8 cellular contexts compared by ENCODE assay signal in the genomic region with DNA sequence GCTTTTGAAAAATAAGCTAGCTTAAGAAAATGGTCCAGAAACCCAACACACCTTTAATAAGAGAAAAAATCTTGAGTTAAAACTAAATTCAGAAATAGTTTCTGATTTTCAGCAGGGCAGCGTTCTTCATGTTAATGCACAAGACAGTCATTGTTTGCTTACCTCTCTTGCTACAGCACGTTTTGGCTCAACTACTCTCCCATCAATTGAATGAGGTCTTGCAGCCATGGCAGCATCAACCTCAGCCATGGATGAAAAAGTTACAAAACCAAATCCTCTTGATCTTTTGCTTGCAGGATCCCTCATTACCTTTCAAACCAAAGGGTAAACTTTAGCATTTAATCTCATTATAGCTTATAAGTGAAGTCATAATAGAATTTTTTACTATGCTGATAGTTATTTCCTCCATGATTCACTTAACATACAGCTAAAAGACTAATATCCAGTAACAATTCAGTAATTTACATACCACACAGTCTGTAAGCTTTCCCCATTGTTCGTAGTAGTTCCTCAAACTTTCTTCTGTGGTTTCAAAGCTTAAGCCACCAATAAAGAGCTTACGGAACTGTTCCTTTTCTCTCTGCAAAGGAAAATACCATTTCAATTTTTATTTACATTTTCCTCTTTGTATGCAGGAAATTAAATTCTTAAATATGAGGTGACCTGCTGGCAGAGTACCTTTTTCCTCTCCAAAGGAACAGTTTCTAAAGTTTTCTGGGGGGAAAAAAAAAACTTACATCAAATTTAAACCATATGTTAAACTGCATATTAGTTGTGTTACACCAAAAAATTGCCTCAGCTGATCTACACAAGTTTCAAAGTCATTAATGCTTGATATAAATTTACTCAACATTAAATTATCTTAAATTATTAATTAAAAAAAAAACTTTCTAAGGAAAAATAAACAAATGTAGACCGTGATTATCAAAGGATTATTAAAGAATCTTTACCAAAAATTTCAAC. TPM values are rescaled to one million over a fixed set of nuclear protein-coding genes. Genes with fewer than 3 reads are reported as not detected.
A peak's percentile ranks its signal among the peaks of the same experiment; 100 is the strongest.
DNase-seq lines count a peak whose midpoint lies in the region; ATAC-seq and TF ChIP-seq lines count a peak whose summit lies in the region.

No MANE protein-coding gene starts in this region.

- DNase-seq in AG04450 (ENCODE audit: low read depth, low spot score): no peak
- DNase-seq in activated naive CD8-positive, alpha-beta T cell treated with anti-CD3 and anti-CD28 coated beads, Interleukin-2, amount 50 U/mL, for 24 hours: no peak
- no peak for DNase-seq in activated gamma-delta T cell treated with Interleukin-2 at 50 U/mL for 16 hours
- DNase-seq in DMS114 treated with DMSO at 0.1 percent for 48 hours (lab: John Stamatoyannopoulos, UW; ENCODE audit: unreplicated experiment): no peak
- no peak for DNase-seq in globus pallidus (ENCODE audit: low spot score)

- H3K27ac ChIP-seq in AG04450 (ENCODE audit: low read depth, low read length): no peak overlapping the region
- H3K27ac ChIP-seq in HUES64 (ENCODE audit: low read depth, low read length): peak overlapping the region; percentile 23; the same call in 1 of the 2 replicates
- H3K27ac ChIP-seq in mesodermal cell (ENCODE audit: low read depth, low read length, severe bottlenecking): no peak overlapping the region

- H3K4me1 Mint-ChIP-seq in activated naive CD8-positive, alpha-beta T cell treated with anti-CD3 and anti-CD28 coated beads, Interleukin-2, amount 50 U/mL, for 24 hours: peaks cover 61% of the 10 kb centered on the region

- no peaks in the 10 kb centered on the region for H3K9me3 Mint-ChIP-seq in activated naive CD8-positive, alpha-beta T cell treated with anti-CD3 and anti-CD28 coated beads, Interleukin-2, amount 50 U/mL, for 24 hours

- H3K9me3 ChIP-seq in AG04450 (ENCODE audit: control insufficient read depth, insufficient read depth, low read length) (peaks cover 5% of the 10 kb centered on the region; the same call in 1 of the 2 replicates), HUES64 (ENCODE audit: insufficient read depth, low read depth, low read length) (no peaks in the 10 kb centered on the region), mesodermal cell (ENCODE audit: control insufficient read depth, low read length) (no peaks in the 10 kb centered on the region)

- peaks cover 83% of the 10 kb centered on the region for H3K36me3 Mint-ChIP-seq in activated naive CD8-positive, alpha-beta T cell treated with anti-CD3 and anti-CD28 coated beads, Interleukin-2, amount 50 U/mL, for 24 hours (ENCODE audit: low read depth)

- TF ChIP-seq CTCF in AG04450 (IDR thresholded peaks at IDR 0.05; ENCODE audit: low read depth, low read length): no peak

- H3K4me3 ChIP-seq in AG04450 (ENCODE audit: low read depth, low read length) (peak overlapping the region; percentile 97), HUES64 (ENCODE audit: low read length) (peak overlapping the region; percentile 94), mesodermal cell (ENCODE audit: extremely low read depth, insufficient read depth, low read length, poor library complexity, severe bottlenecking) (peak overlapping the region; percentile 93)

- CTCF ChIA-PET in AG04450 (lab: Charles Lee): interaction anchor here (0.6 to 10.3 kb wide), 25 partner anchors 9 to 981 kb away, joined by 3 to 165 read pairs (median 5); a partner anchor contains a TSS

- peaks cover 4% of the 10 kb centered on the region for H3K27me3 Mint-ChIP-seq in activated naive CD8-positive, alpha-beta T cell treated with anti-CD3 and anti-CD28 coated beads, Interleukin-2, amount 50 U/mL, for 24 hours

- peaks cover 29% of the 10 kb centered on the region for H3K4me1 ChIP-seq in HUES64 (ENCODE audit: insufficient read depth, low read length)
- H3K4me1 ChIP-seq in mesodermal cell (ENCODE audit: control insufficient read depth, insufficient read depth, low read length, poor library complexity, severe bottlenecking): peaks cover 10% of the 10 kb centered on the region

- WGBS in HUES64: 19% methylated on average over 5 of the region's 5 CpGs
- WGBS in mesodermal cell (ENCODE audit: insufficient coverage in 2 of 2), 2 experiments: 16 to 19% methylated on average over 4 of the region's 5 CpGs

- peak overlapping the region; percentile 100 for H3K9ac ChIP-seq in HUES64 (ENCODE audit: low read depth, low read length)

- ATAC-seq in activated naive CD8-positive, alpha-beta T cell treated with anti-CD3 and anti-CD28 coated beads, Interleukin-2, amount 50 U/mL, for 24 hours: no peak
- no peak for ATAC-seq in GM18858 (IDR thresholded peaks at IDR 0.05; ENCODE audit: unreplicated experiment)

- POLR2A ChIA-PET in AG04450 (lab: Yijun Ruan, JAX): interaction anchor here (0.5 to 2.1 kb wide), 5 partner anchors 9 to 917 kb away, joined by 3 to 8 read pairs (median 3); a partner anchor contains a TSS

- peak overlapping the region; percentile 99 for H3K4me3 Mint-ChIP-seq in activated naive CD8-positive, alpha-beta T cell treated with anti-CD3 and anti-CD28 coated beads, Interleukin-2, amount 50 U/mL, for 24 hours

- H3K36me3 ChIP-seq in HUES64 (ENCODE audit: insufficient read depth, low read length) (peaks cover 72% of the 10 kb centered on the region), mesodermal cell (ENCODE audit: control insufficient read depth, insufficient read depth, low read length) (peaks cover 69% of the 10 kb centered on the region)

- peak overlapping the region; percentile 100 for H3K27ac Mint-ChIP-seq in activated naive CD8-positive, alpha-beta T cell treated with anti-CD3 and anti-CD28 coated beads, Interleukin-2, amount 50 U/mL, for 24 hours

- no peaks in the 10 kb centered on the region for H3K27me3 ChIP-seq in AG04450 (ENCODE audit: control insufficient read depth, insufficient read depth, low read length)
- H3K27me3 ChIP-seq in HUES64 (ENCODE audit: insufficient read depth, low read length): no peaks in the 10 kb centered on the region

RNA-seq across cellular contexts. Expression of a gene that starts 3.1 kb away (rescaled TPM):
- 354 and 493 TPM in 2 replicates for polyA plus RNA-seq in AG04450 (2011; rRNA removed)
- 118 and 191 TPM in 2 replicates for polyA minus RNA-seq in AG04450 (2011; rRNA and poly(A)+ RNA removed)
- 947 TPM for polyA plus RNA-seq in HUES64 (2013, experiment 1 of 2)
- polyA plus RNA-seq in HUES64 (2013, experiment 2 of 2): 1,093 TPM
- polyA plus RNA-seq in mesodermal cell (2013, experiment 1 of 2): 704 TPM
- 808 TPM for polyA plus RNA-seq in mesodermal cell (2013, experiment 2 of 2)

RNA-seq across cellular contexts. Expression of a gene that starts 4.1 kb away (rescaled TPM):
- polyA plus RNA-seq in AG04450 (2011; rRNA removed): 115 and 174 TPM in 2 replicates
- polyA minus RNA-seq in AG04450 (2011; rRNA and poly(A)+ RNA removed): 19.9 and 38.7 TPM in 2 replicates
- polyA plus RNA-seq in HUES64 (2013, experiment 1 of 2): 231 TPM
- 241 TPM for polyA plus RNA-seq in HUES64 (2013, experiment 2 of 2)
- polyA plus RNA-seq in mesodermal cell (2013, experiment 1 of 2): 210 TPM
- polyA plus RNA-seq in mesodermal cell (2013, experiment 2 of 2): 263 TPM

RNA-seq across cellular contexts. Expression of a gene that starts 45.4 kb away (rescaled TPM):
- 50.2 and 63.5 TPM in 2 replicates for polyA plus RNA-seq in AG04450 (2011; rRNA removed)
- 13.4 and 29.2 TPM in 2 replicates for polyA minus RNA-seq in AG04450 (2011; rRNA and poly(A)+ RNA removed)
- 59.2 TPM for polyA plus RNA-seq in HUES64 (2013, experiment 1 of 2)
- 66.1 TPM for polyA plus RNA-seq in HUES64 (2013, experiment 2 of 2)
- polyA plus RNA-seq in mesodermal cell (2013, experiment 1 of 2): 19.0 TPM
- 18.1 TPM for polyA plus RNA-seq in mesodermal cell (2013, experiment 2 of 2)
